22 cellular contexts compared by ENCODE assay signal in genomic region chr4:51932261-51932660, GRCh38.
DNase-seq lines count a peak whose midpoint lies in the region; ATAC-seq lines count a peak whose summit lies in the region.
"Had no signal": no experiment of that assay in that cellular context is flagged by ENCODE, and none has a peak within 500 bp of the region (broad histone marks: within the 10 kb centered on the region; RNA-seq: fewer than 3 reads in every experiment).

No MANE protein-coding gene starts in this region.

- no peaks in the 10 kb centered on the region for H3K27me3 ChIP-seq in BLaER1
- H3K27me3 ChIP-seq: upper lobe of left lung had no signal

- no peak overlapping the region for H3K4me3 Mint-ChIP-seq in naive thymus-derived CD8-positive, alpha-beta T cell
- H3K4me3 Mint-ChIP-seq: activated CD8-positive, alpha-beta memory T cell treated with anti-CD3 and anti-CD28 coated beads, Interleukin-2, amount 10 ng/mL, durations not matched to agents 7 days and 5 days; CD4-positive, alpha-beta memory T cell; GM23338; stimulated activated effector memory CD8-positive, alpha-beta T cell treated with anti-CD3 and anti-CD28 coated beads, Interleukin-12 subunit alpha, Interleukin-12 subunit beta, amount 100 ng/mL, for 72 hours had no signal

- peaks cover 0 to 4% (median 0%) of the 10 kb centered on the region in 9 donors for H3K9me3 Mint-ChIP-seq in naive thymus-derived CD8-positive, alpha-beta T cell
- H3K9me3 Mint-ChIP-seq: GM23338; stimulated activated effector memory CD8-positive, alpha-beta T cell treated with anti-CD3 and anti-CD28 coated beads, Interleukin-12 subunit alpha, Interleukin-12 subunit beta, amount 100 ng/mL, for 72 hours had no signal

- H3K9ac ChIP-seq in BLaER1 = no peak overlapping the region

- H3K27ac ChIP-seq in BLaER1 = no peak overlapping the region
- H3K27ac ChIP-seq: upper lobe of left lung had no signal

- H3K27ac Mint-ChIP-seq in naive thymus-derived CD8-positive, alpha-beta T cell = no peak overlapping the region
- H3K27ac Mint-ChIP-seq: activated CD8-positive, alpha-beta memory T cell treated with anti-CD3 and anti-CD28 coated beads, Interleukin-2, amount 10 ng/mL, durations not matched to agents 7 days and 5 days; CD4-positive, alpha-beta memory T cell; GM23338; stimulated activated effector memory CD8-positive, alpha-beta T cell treated with anti-CD3 and anti-CD28 coated beads, Interleukin-12 subunit alpha, Interleukin-12 subunit beta, amount 100 ng/mL, for 72 hours had no signal

- no peaks in the 10 kb centered on the region for H3K9me3 ChIP-seq in BLaER1
- H3K9me3 ChIP-seq: upper lobe of left lung had no signal

- peaks cover 8% of the 10 kb centered on the region for H3K4me1 ChIP-seq in BLaER1
- H3K4me1 ChIP-seq: upper lobe of left lung had no signal

- ATAC-seq in GM18511 (IDR thresholded peaks at IDR 0.05; ENCODE audit: unreplicated experiment) (no peak), HG03460 (IDR thresholded peaks at IDR 0.05; ENCODE audit: unreplicated experiment) (no peak), GM19463 (IDR thresholded peaks at IDR 0.05; ENCODE audit: unreplicated experiment) (no peak)
- no peak for ATAC-seq in naive thymus-derived CD8-positive, alpha-beta T cell
- ATAC-seq: activated CD8-positive, alpha-beta memory T cell treated with anti-CD3 and anti-CD28 coated beads, Interleukin-2, amount 10 ng/mL, durations not matched to agents 7 days and 5 days; GM12878; GM23338; left lobe of liver; stimulated activated effector memory CD8-positive, alpha-beta T cell treated with anti-CD3 and anti-CD28 coated beads, Interleukin-12 subunit alpha, Interleukin-12 subunit beta, amount 100 ng/mL, for 72 hours had no signal

- no peaks in the 10 kb centered on the region for H3K4me1 Mint-ChIP-seq in naive thymus-derived CD8-positive, alpha-beta T cell
- H3K4me1 Mint-ChIP-seq: activated CD8-positive, alpha-beta memory T cell treated with anti-CD3 and anti-CD28 coated beads, Interleukin-2, amount 10 ng/mL, durations not matched to agents 7 days and 5 days; CD4-positive, alpha-beta memory T cell; GM23338; stimulated activated effector memory CD8-positive, alpha-beta T cell treated with anti-CD3 and anti-CD28 coated beads, Interleukin-12 subunit alpha, Interleukin-12 subunit beta, amount 100 ng/mL, for 72 hours had no signal

- H3K36me3 Mint-ChIP-seq in naive thymus-derived CD8-positive, alpha-beta T cell = no peaks in the 10 kb centered on the region
- H3K36me3 Mint-ChIP-seq: activated CD8-positive, alpha-beta memory T cell treated with anti-CD3 and anti-CD28 coated beads, Interleukin-2, amount 10 ng/mL, durations not matched to agents 7 days and 5 days; CD4-positive, alpha-beta memory T cell; stimulated activated effector memory CD8-positive, alpha-beta T cell treated with anti-CD3 and anti-CD28 coated beads, Interleukin-12 subunit alpha, Interleukin-12 subunit beta, amount 100 ng/mL, for 72 hours had no signal

- peaks cover 2 to 16% (median 7%) of the 10 kb centered on the region in 5 donors for H3K27me3 Mint-ChIP-seq in naive thymus-derived CD8-positive, alpha-beta T cell
- H3K27me3 Mint-ChIP-seq: activated CD8-positive, alpha-beta memory T cell treated with anti-CD3 and anti-CD28 coated beads, Interleukin-2, amount 10 ng/mL, durations not matched to agents 7 days and 5 days had no signal

- POLR2A ChIA-PET in naive thymus-derived CD8-positive, alpha-beta T cell (lab: Charles Lee) = no interaction called here

- H3K4me3 ChIP-seq in BLaER1 = no peak overlapping the region
- H3K4me3 ChIP-seq: GM12878, GM23338, upper lobe of left lung had no signal

- H4K20me1 ChIP-seq in BLaER1 = no peaks in the 10 kb centered on the region

- H3K36me3 ChIP-seq in BLaER1 = no peaks in the 10 kb centered on the region
- H3K36me3 ChIP-seq: upper lobe of left lung had no signal

- DNase-seq in M059J (ENCODE audit: low read depth) (peak; percentile 68), fibroblast of gingiva (ENCODE audit: low read depth) (peak; percentile 85), renal cortical epithelial cell (ENCODE audit: low read depth) (peak; percentile 67)
- DNase-seq in naive thymus-derived CD8-positive, alpha-beta T cell = no peak
- DNase-seq: activated CD4-positive, CD25-positive, alpha-beta regulatory T cell treated with anti-CD3 and anti-CD28 coated beads, Interleukin-2, amount 50 U/mL, for 72 hours; activated CD8-positive, alpha-beta memory T cell treated with anti-CD3 and anti-CD28 coated beads, Interleukin-2, amount 10 ng/mL, durations not matched to agents 7 days and 5 days; activated effector memory CD4-positive, alpha-beta T cell treated with Interleukin-2 at 50 U/mL for 16 hours; anterior cingulate cortex; CD4-positive, alpha-beta memory T cell; dermis blood vessel endothelial cell; Kasumi-1; NCI-H1436 treated with DMSO at 0.1 percent for 48 hours; SIG-M5; upper lobe of left lung had no signal

- peak overlapping the region; percentile 10 for H3K4me2 ChIP-seq in BLaER1
- H3K4me2 ChIP-seq: GM23338 had no signal

Comparison
In these comparisons a context has a peak if more than half of its experiments do, and no peak if none do; other contexts are left out.
1. DNase-seq: peak in M059J (single experiment), fibroblast of gingiva (single experiment) and renal cortical epithelial cell (single experiment); none in naive thymus-derived CD8-positive, alpha-beta T cell (0 of 10).